8 cellular contexts compared by ENCODE assay signal in the genomic region with DNA sequence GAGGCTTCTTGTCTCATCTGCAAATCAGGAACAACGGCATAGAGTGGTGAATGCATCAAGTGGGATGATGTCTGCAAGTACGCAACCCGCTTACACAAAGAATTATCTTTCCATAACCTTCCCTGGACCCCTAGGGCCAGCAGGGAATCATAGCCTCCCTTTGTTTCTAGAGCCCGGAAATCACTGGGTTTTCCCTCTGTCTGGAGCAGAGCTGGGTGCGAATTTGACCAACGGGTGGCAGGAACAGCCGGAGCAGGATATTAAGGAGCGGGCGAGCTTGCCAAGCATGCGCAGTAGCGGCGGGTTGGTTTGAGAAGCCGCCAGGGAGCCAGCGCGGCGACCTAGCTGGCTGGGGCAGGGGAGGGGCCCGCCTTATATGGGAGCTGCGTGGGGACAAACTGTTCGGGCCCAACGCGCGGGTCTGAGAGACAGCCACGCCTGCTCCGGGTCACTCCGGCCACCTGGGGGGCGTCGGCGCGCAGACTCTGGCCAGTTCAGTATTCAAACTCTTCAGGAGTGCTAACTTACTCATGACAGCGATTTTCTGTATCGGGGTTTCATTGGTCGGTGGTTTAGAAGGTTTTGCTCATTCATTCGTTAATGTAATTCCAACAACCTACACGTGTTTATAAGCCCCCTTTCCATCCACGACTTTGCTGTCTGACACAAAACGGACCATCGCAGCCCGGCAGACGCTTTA. TPM values are rescaled to one million over a fixed set of nuclear protein-coding genes. Genes with fewer than 3 reads are reported as not detected.
DNase-seq lines count a peak whose midpoint lies in the region; ATAC-seq, FAIRE-seq and TF ChIP-seq lines count a peak whose summit lies in the region.

No MANE protein-coding gene starts in this region.

- H3K23me2 ChIP-seq in H1 (ENCODE audit: low read depth, low read length), result peaks cover 10% of the 10 kb centered on the region

- TF ChIP-seq EP300 in H1 (IDR thresholded peaks at IDR 0.05; ENCODE audit: borderline replicate concordance in 1 of 2, low read depth in 2 of 2, low read length in 2 of 2), result no peak

- H3K56ac ChIP-seq in H1 (replicated peaks; ENCODE audit: insufficient read length, low read depth, low read length), result no peak overlapping the region

- peak; percentile 74 for ATAC-seq in GM18867 (IDR thresholded peaks at IDR 0.05; ENCODE audit: unreplicated experiment)
- ATAC-seq in HG03095 (IDR thresholded peaks at IDR 0.05; ENCODE audit: unreplicated experiment), result peak; percentile 68

- TF ChIP-seq CTCF in A673 (conservative IDR thresholded peaks at IDR 0.05; ENCODE audit: low read depth, low read length), result no peak
- TF ChIP-seq CTCF in H1 (IDR thresholded peaks at IDR 0.05; ENCODE audit: control extremely low read depth in 1 of 3, insufficient read depth in 1 of 3, low read depth in 1 of 3, low read length in 3 of 3), result no peak

- H4K8ac ChIP-seq in H1 (ENCODE audit: extremely low read depth, insufficient read depth, low read length) (no peak overlapping the region), mesenchymal stem cell (ENCODE audit: low read length) (peak overlapping the region; percentile 1)

- H3K9me3 ChIP-seq in A673 (ENCODE audit: low read depth, low read length, poor library complexity, severe bottlenecking) (no peaks in the 10 kb centered on the region), H1 (ENCODE audit: insufficient read depth in 2 of 2, low read depth in 1 of 2, low read length in 1 of 2) (no peaks in the 10 kb centered on the region), mesenchymal stem cell (ENCODE audit: control insufficient read depth, low read length) (no peaks in the 10 kb centered on the region)

- H3K9ac ChIP-seq in H1 (replicated peaks in 1 of 4; ENCODE audit: extremely low read depth in 1 of 4, low read depth in 3 of 4, low read length in 3 of 4) (no peak overlapping the region; a peak in 1 of 7 replicates), mesenchymal stem cell (ENCODE audit: low read length) (peak overlapping the region; percentile 84)

- H3K4me3 ChIP-seq in A673 (ENCODE audit: low read depth, low read length, poor library complexity, severe bottlenecking) (peak overlapping the region; percentile 51), H1 (ENCODE audit: extremely low read depth in 1 of 4, insufficient read depth in 2 of 4, low read depth in 3 of 4, low read length in 4 of 4) (peak overlapping the region; percentile 51 to 78 (median 62)), mesenchymal stem cell (ENCODE audit: insufficient read depth in 1 of 2, low read depth in 1 of 2, low read length in 2 of 2) (peak overlapping the region; percentile 64 to 83)

- no peak overlapping the region for H2BK12ac ChIP-seq in H1 (ENCODE audit: low read depth, low read length)
- H2BK12ac ChIP-seq in mesenchymal stem cell (ENCODE audit: low read length in 2 of 2), result peak overlapping the region in 1 of 2 experiments; percentile 66

- no peak overlapping the region for H2BK120ac ChIP-seq in H1 (replicated peaks; ENCODE audit: low read depth, low read length)
- H2BK120ac ChIP-seq in mesenchymal stem cell (ENCODE audit: low read depth, low read length), result no peak overlapping the region

- no peak for TF ChIP-seq POLR2A in H1 (IDR thresholded peaks at IDR 0.05; ENCODE audit: control extremely low read depth in 1 of 2, low read depth in 2 of 2, low read length in 2 of 2)

- peak overlapping the region; percentile 75 to 83 for H3K4me2 ChIP-seq in H1 (ENCODE audit: insufficient read depth in 1 of 2, low read depth in 2 of 2, low read length in 2 of 2)
- peak overlapping the region; percentile 74 for H3K4me2 ChIP-seq in mesenchymal stem cell (ENCODE audit: low read length, poor library complexity, severe bottlenecking)

- H3K14ac ChIP-seq in H1 (ENCODE audit: insufficient read length), result no peak overlapping the region
- H3K14ac ChIP-seq in mesenchymal stem cell (ENCODE audit: low read length in 2 of 2), result no peak overlapping the region

- H3K79me2 ChIP-seq in H1 (ENCODE audit: control insufficient read depth in 1 of 2, insufficient read depth in 2 of 2, low read length in 2 of 2), result peaks cover 0 to 5% of the 10 kb centered on the region in 2 experiments; a peak in 2 of 4 replicates

- no peak overlapping the region for H2BK20ac ChIP-seq in H1 (ENCODE audit: low read length)

- H3K4me1 ChIP-seq in A673 (ENCODE audit: insufficient read depth, low read length, poor library complexity, severe bottlenecking) (peaks cover 6% of the 10 kb centered on the region), H1 (replicated peaks in 1 of 4; ENCODE audit: control insufficient read depth in 3 of 4, insufficient read depth in 4 of 4, low read length in 3 of 4) (peaks cover 0 to 7% (median 3%) of the 10 kb centered on the region in 4 experiments; a peak in 2 of 7 replicates), mesenchymal stem cell (ENCODE audit: control insufficient read depth, insufficient read depth, low read depth, low read length) (peaks cover 9% of the 10 kb centered on the region)

- FAIRE-seq in H1 (lab: Jason Lieb, UNC), result no peak

- WGBS in H1 (ENCODE audit: extremely low coverage in 1 of 2, insufficient coverage in 1 of 2, insufficient read length in 1 of 2, insufficient replicate concordance in 2 of 2, low coverage in 1 of 2, low lambda C conversion rate in 2 of 2, missing lambda C conversion rate in 1 of 2), 2 experiments, result 8% methylated on average over 38 of the region's 39 CpGs; no CpG with 5 or more reads in 1 of the 2 experiments
- 9% methylated on average over 34 of the region's 39 CpGs for WGBS in mesenchymal stem cell

- H3K23ac ChIP-seq in H1 (ENCODE audit: insufficient read length) (no peak overlapping the region), mesenchymal stem cell (ENCODE audit: low read length in 2 of 2) (no peak overlapping the region)

- no peak overlapping the region for H2BK5ac ChIP-seq in H1 (ENCODE audit: low read depth, low read length)
- no peak overlapping the region for H2BK5ac ChIP-seq in mesenchymal stem cell (ENCODE audit: low read depth, low read length, poor library complexity, severe bottlenecking)

- H3K18ac ChIP-seq in H1 (ENCODE audit: extremely low read depth, low read length) (no peak overlapping the region; the same call in 1 of the 2 replicates), mesenchymal stem cell (ENCODE audit: low read depth in 1 of 2, low read length in 2 of 2) (peak overlapping the region; percentile 15 to 44)

- no peaks in the 10 kb centered on the region for H4K20me1 ChIP-seq in H1 (replicated peaks in 1 of 2; ENCODE audit: control insufficient read depth in 1 of 2, insufficient read depth in 2 of 2, low read length in 2 of 2)

- peak overlapping the region; percentile 45 for H2AFZ ChIP-seq in H1 (ENCODE audit: low read length)
- H2AFZ ChIP-seq in mesenchymal stem cell (ENCODE audit: low read depth, low read length), result peak overlapping the region; percentile 55

- H3K79me1 ChIP-seq in H1 (ENCODE audit: low read depth, low read length) (no peaks in the 10 kb centered on the region; the same call in 1 of the 2 replicates), mesenchymal stem cell (replicated peaks; ENCODE audit: low read length, poor library complexity, severe bottlenecking) (peaks cover 9% of the 10 kb centered on the region)

- H3K4ac ChIP-seq in H1 (replicated peaks; ENCODE audit: insufficient read length, low read depth, low read length), result no peak overlapping the region
- H3K4ac ChIP-seq in mesenchymal stem cell (ENCODE audit: low read depth in 1 of 2, low read length in 2 of 2), result no peak overlapping the region

- H3K36me3 ChIP-seq in A673 (ENCODE audit: insufficient read depth, low read length, poor library complexity, severe bottlenecking) (no peaks in the 10 kb centered on the region), H1 (ENCODE audit: control insufficient read depth in 2 of 4, insufficient read depth in 4 of 4, low read length in 3 of 4) (no peaks in the 10 kb centered on the region; a peak in 1 of 8 replicates), mesenchymal stem cell (ENCODE audit: control insufficient read depth in 1 of 2, insufficient read depth in 2 of 2, low read depth in 1 of 2, low read length in 2 of 2) (no peaks in the 10 kb centered on the region)

- H4K91ac ChIP-seq in H1 (replicated peaks; ENCODE audit: insufficient read length, low read length), result no peak overlapping the region
- no peak overlapping the region for H4K91ac ChIP-seq in mesenchymal stem cell (ENCODE audit: low read length)

- intact Hi-C loops in A673 (cut with micrococcal nuclease; ENCODE audit: unreplicated experiment), result loop anchor here (10.0 kb wide), 1 partner anchor 160 kb away; the partner anchor contains the start of gene SNRPB2

- TF ChIP-seq RAD21 in H1 (IDR thresholded peaks at IDR 0.05 in 1 of 2, conservative IDR thresholded peaks at IDR 0.05 in 1 of 2; ENCODE audit: low read depth in 2 of 2, low read length in 2 of 2), result no peak

- no peak overlapping the region for H2AK5ac ChIP-seq in H1 (ENCODE audit: low read depth, low read length)
- H2AK5ac ChIP-seq in mesenchymal stem cell (ENCODE audit: low read length, severe bottlenecking), result no peak overlapping the region

- no TSS peak for BruUV-seq in A673 (replicated peaks; lab: Mats Ljungman, UMichigan)

- POLR2A ChIA-PET in A673 (lab: Charles Lee; ENCODE audit: low non-redundant PET), result no interaction called here
- POLR2A ChIA-PET in H1 (lab: Charles Lee; ENCODE audit: partially characterized antibody), result interaction anchor here (0.5 to 1.5 kb wide), 2 partner anchors 12 to 170 kb away, joined by 3 to 5 read pairs; no protein-coding TSS in a partner anchor

- no peaks in the 10 kb centered on the region for H3K27me3 ChIP-seq in A673 (replicated peaks; ENCODE audit: insufficient read depth, low read depth, low read length, poor library complexity)
- no peaks in the 10 kb centered on the region for H3K27me3 ChIP-seq in H1 (replicated peaks in 1 of 4; ENCODE audit: control insufficient read depth in 3 of 4, extremely low read depth in 1 of 4, insufficient read depth in 3 of 4, low read length in 3 of 4)
- H3K27me3 ChIP-seq in mesenchymal stem cell (ENCODE audit: control insufficient read depth in 1 of 2, insufficient read depth in 1 of 2, low read length in 2 of 2), result no peaks in the 10 kb centered on the region

- CTCF ChIA-PET in A673 (lab: Charles Lee), result no interaction called here
- CTCF ChIA-PET in H1 (lab: Charles Lee; ENCODE audit: partially characterized antibody), result interaction anchor here (1.0 to 1.5 kb wide), 4 partner anchors 14 to 64 kb away, joined by 3 read pairs; no protein-coding TSS in a partner anchor

- H2BK15ac ChIP-seq in H1 (ENCODE audit: low read length) (no peak overlapping the region), mesenchymal stem cell (ENCODE audit: low read depth, poor library complexity, severe bottlenecking) (no peak overlapping the region)

- H3K27ac ChIP-seq in A673 (ENCODE audit: low read depth, low read length, poor library complexity, severe bottlenecking) (peak overlapping the region; percentile 22), H1 (ENCODE audit: low read depth, low read length) (no peak overlapping the region), mesenchymal stem cell (ENCODE audit: low read length, poor library complexity, severe bottlenecking) (peak overlapping the region; percentile 2)

- no peak overlapping the region for H4K5ac ChIP-seq in H1 (ENCODE audit: insufficient read length, low read depth, low read length)

- DNase-seq in A673 (ENCODE audit: low spot score) (peak; percentile 85), NCI-H774 (lab: John Stamatoyannopoulos, UW) (peak; percentile 84), H1 (ENCODE audit: low read depth in 1 of 2, low spot score in 2 of 2) (peak; percentile 71 to 87), mesenchymal stem cell (peak; percentile 84)
- DNase-seq in activated CD8-positive, alpha-beta memory T cell treated with anti-CD3 and anti-CD28 coated beads for 4 hours (ENCODE audit: low read depth in 2 of 2), result peak; percentile 49 to 56
- peak; percentile 56 to 68 (median 68) for DNase-seq in stimulated activated CD4-positive, alpha-beta T cell treated with anti-CD3 and anti-CD28 coated beads, TNF-alpha, amount 100 ng/mL, for 4 hours (ENCODE audit: low read depth in 3 of 3)

RNA-seq across cellular contexts. Expression of gene KIF16B, which starts 1.6 kb away (rescaled TPM):
- total RNA-seq in A673 (2021), result 4.6 and 5.2 TPM in 2 replicates
- 9.2 TPM in 2 replicates for total RNA-seq in H1 (2021; fragmentation: NEBNext Ultra II Directional; extraction: Animal tissue kit (Norgen Biotek cat#: 25700))
- 2.6 and 3.0 TPM in 2 replicates for polyA plus RNA-seq in H1 (2011; rRNA removed)
- 4.2 TPM for polyA plus RNA-seq in H1 (2011; cell fraction: cytosol; rRNA removed)
- 5.1 TPM for polyA plus RNA-seq in H1 (2011; cell fraction: nucleus; rRNA removed)
- polyA plus RNA-seq in H1 (2012, experiment 1 of 2), result 5.1 to 6.0 TPM (median 5.6 TPM) in 4 replicates
- polyA plus RNA-seq in H1 (2012, experiment 2 of 2), result 0.24 TPM
- polyA plus RNA-seq in H1 (2013, experiment 1 of 2), result 4.7 TPM
- polyA plus RNA-seq in H1 (2013, experiment 2 of 2), result 4.2 TPM
- 7.3 and 9.8 TPM in 2 replicates for polyA minus RNA-seq in H1 (2011; rRNA and poly(A)+ RNA removed)
- 4.0 TPM for polyA minus RNA-seq in H1 (2011; cell fraction: cytosol; rRNA and poly(A)+ RNA removed)
- 17.2 TPM for polyA minus RNA-seq in H1 (2011; cell fraction: nucleus; rRNA and poly(A)+ RNA removed)
- polyA plus RNA-seq in mesenchymal stem cell (2013, experiment 1 of 2), result 7.7 TPM
- polyA plus RNA-seq in mesenchymal stem cell (2013, experiment 2 of 2), result 7.8 TPM
